In the genomic region with DNA sequence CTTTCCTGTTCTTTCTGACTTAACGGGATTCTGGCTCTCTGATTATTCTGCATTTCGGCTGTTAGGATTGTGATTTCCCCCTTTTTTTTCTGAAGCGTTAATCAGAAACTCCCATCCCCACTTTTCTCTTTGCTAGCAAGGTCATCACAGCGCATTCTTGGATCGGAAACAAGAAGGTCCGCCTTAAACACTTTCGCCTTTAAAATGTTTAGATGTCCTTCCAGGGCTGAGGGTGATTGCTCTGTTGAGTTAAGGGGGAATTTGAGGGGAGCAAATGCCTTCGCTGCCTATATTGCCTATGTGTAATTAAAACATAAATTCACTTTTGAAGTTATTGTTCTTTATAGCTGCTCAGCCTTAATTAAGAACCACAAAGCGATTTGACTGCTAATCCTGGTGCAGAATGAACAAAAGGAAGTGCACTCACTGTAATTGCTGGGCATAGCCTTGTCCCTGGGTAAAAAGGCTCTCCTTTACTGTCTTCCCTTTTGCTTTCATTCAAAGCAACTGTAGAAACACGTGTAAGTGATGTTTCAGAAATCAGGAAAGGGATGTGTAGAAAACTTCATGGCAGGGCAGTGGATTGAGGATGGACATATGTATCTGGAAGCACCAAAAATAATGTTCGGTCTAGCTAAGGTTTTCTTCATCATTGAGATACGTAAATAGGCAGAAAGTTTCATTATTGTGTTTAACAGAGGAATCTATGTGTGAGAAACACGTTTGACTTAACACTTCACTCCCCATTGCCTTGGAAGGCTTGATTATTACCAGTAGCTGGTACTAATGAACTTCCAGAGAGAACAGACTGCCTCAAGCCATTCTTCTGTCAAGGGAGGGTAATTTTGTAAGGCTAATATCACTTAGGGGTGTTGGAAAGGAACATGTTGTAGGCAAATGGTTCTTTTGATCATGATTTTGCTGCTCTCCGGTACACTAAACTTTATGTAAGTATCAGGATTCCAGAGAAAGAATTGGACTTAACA, we compare ENCODE assay signal across 8 cellular contexts. TPM values are rescaled to one million over a fixed set of nuclear protein-coding genes. Genes with fewer than 3 reads are reported as not detected.
DNase-seq lines count a peak whose midpoint lies in the region; ATAC-seq and TF ChIP-seq lines count a peak whose summit lies in the region.

No MANE protein-coding gene starts in this region.

- H3K27ac ChIP-seq in HCT116 (ENCODE audit: low read depth, low read length) (peak overlapping the region; percentile 99), layer of hippocampus (ENCODE audit: low read depth, low read length) (peak overlapping the region; percentile 70), thyroid gland (peak overlapping the region; percentile 100)

- no peak for TF ChIP-seq RAD21 in HCT116 (IDR thresholded peaks at IDR 0.05; ENCODE audit: low read depth)

- TF ChIP-seq POLR2A in HCT116 (IDR thresholded peaks at IDR 0.05; ENCODE audit: borderline replicate concordance, extremely low read depth, insufficient read depth, insufficient read length) = no peak
- no peak for TF ChIP-seq POLR2A in thyroid gland (IDR thresholded peaks at IDR 0.05)

- peak overlapping the region; percentile 92 for H3K4me2 ChIP-seq in HCT116 (ENCODE audit: low read length)

- peaks cover 51% of the 10 kb centered on the region for H3K79me2 ChIP-seq in HCT116 (ENCODE audit: insufficient read depth, low read length)

- H2AFZ ChIP-seq in HCT116 (ENCODE audit: low read depth, low read length, poor library complexity, severe bottlenecking) = no peak overlapping the region

- no peaks in the 10 kb centered on the region for H3K27me3 ChIP-seq in HCT116 (ENCODE audit: insufficient read depth, low read length)
- no peaks in the 10 kb centered on the region for H3K27me3 ChIP-seq in layer of hippocampus (ENCODE audit: control insufficient read depth, insufficient read depth, low read length)
- no peaks in the 10 kb centered on the region for H3K27me3 ChIP-seq in thyroid gland

- 0 out of 4 replicates have a peak, but pooled peaks cover 0 to 6% of the 10 kb centered on the region in 2 experiments for H3K36me3 ChIP-seq in HCT116 (ENCODE audit: control insufficient read depth in 1 of 2, insufficient read depth in 2 of 2, low read length in 2 of 2)
- H3K36me3 ChIP-seq in thyroid gland = no peaks in the 10 kb centered on the region

- no peak for ATAC-seq in HCT116
- no peak for ATAC-seq in HG02870 (IDR thresholded peaks at IDR 0.05; ENCODE audit: unreplicated experiment)
- no peak for ATAC-seq in GM19452 (IDR thresholded peaks at IDR 0.05; ENCODE audit: unreplicated experiment)

- TSS peak; percentile 61 for BruUV-seq in HCT116 (replicated peaks; lab: Mats Ljungman, UMichigan)

- H3K4me3 ChIP-seq in AG04449 (ENCODE audit: low read depth, low read length) (peak overlapping the region; percentile 87), HCT116 (replicated peaks in 1 of 2; ENCODE audit: low read depth in 1 of 2, low read length in 2 of 2) (peak overlapping the region; percentile 62 to 76), thyroid gland (replicated peaks in 1 of 3) (peak overlapping the region; percentile 40 to 83 (median 56))

- H3K27ac Mint-ChIP-seq in activated naive CD8-positive, alpha-beta T cell = no peak overlapping the region

- RAD21 ChIA-PET in HCT116 (lab: Charles Lee; ENCODE audit: low non-redundant PET in 1 of 2, low total read pairs in 2 of 2, uncharacterized antibody in 2 of 2, unreplicated experiment in 2 of 2) = no interaction called here

- peaks cover 31 to 67% of the 10 kb centered on the region in 2 experiments for H3K4me1 ChIP-seq in HCT116 (ENCODE audit: control insufficient read depth in 1 of 2, insufficient read depth in 2 of 2, low read length in 2 of 2)
- peaks cover 39 to 54% of the 10 kb centered on the region in 2 donors for H3K4me1 ChIP-seq in thyroid gland

- peak overlapping the region; percentile 88 for H3K4me3 Mint-ChIP-seq in activated naive CD8-positive, alpha-beta T cell

- DNase-seq in AG04449 (ENCODE audit: low read depth, low spot score) = no peak
- DNase-seq in HCT116 (ENCODE audit: low read depth, low spot score) = no peak
- no peak for DNase-seq in thyroid gland
- DNase-seq in iPS-NIHi7 (ENCODE audit: extremely low spot score) = no peak

- H3K9me3 ChIP-seq in HCT116 (ENCODE audit: control insufficient read depth in 1 of 2, insufficient read depth in 1 of 2, low read depth in 1 of 2, low read length in 2 of 2) (no peaks in the 10 kb centered on the region), thyroid gland (no peaks in the 10 kb centered on the region)

- H3K9me2 ChIP-seq in HCT116 (ENCODE audit: insufficient read depth) = no peaks in the 10 kb centered on the region

- TF ChIP-seq CTCF in AG04449 (IDR thresholded peaks at IDR 0.05; ENCODE audit: insufficient read depth, low read length, missing control alignments) (no peak), HCT116 (IDR thresholded peaks at IDR 0.05 in 2 of 3, conservative IDR thresholded peaks at IDR 0.05 in 1 of 3; ENCODE audit: borderline replicate concordance in 1 of 3, insufficient read depth in 1 of 3, low read depth in 2 of 3, low read length in 2 of 3) (no peak), thyroid gland (IDR thresholded peaks at IDR 0.05) (no peak)

- H3K27me3 Mint-ChIP-seq in activated naive CD8-positive, alpha-beta T cell = peaks cover 64% of the 10 kb centered on the region

- H3K9ac ChIP-seq in HCT116 (ENCODE audit: low read length) = peak overlapping the region; percentile 73

- H3K9me3 Mint-ChIP-seq in activated naive CD8-positive, alpha-beta T cell (ENCODE audit: low read depth) = no peaks in the 10 kb centered on the region

- peaks cover 4% of the 10 kb centered on the region for H3K36me3 Mint-ChIP-seq in activated naive CD8-positive, alpha-beta T cell

- intact Hi-C loops in HCT116 (cut with micrococcal nuclease) = loop anchor here (1.0 to 5.0 kb wide), 2 partner anchors 62 to 163 kb away; a partner anchor contains a TSS
- intact Hi-C loops in thyroid gland (cut with DNase I) = no loop called here

- no peaks in the 10 kb centered on the region for H4K20me1 ChIP-seq in HCT116 (ENCODE audit: insufficient read depth)

- 3 to 4% methylated on average over 14 of the region's 14 CpGs for WGBS in thyroid gland, 2 donors

- peaks cover 22% of the 10 kb centered on the region for H3K4me1 Mint-ChIP-seq in activated naive CD8-positive, alpha-beta T cell (ENCODE audit: low read depth)

- CTCF ChIA-PET in AG04449 (lab: Yijun Ruan, JAX) (interaction anchor here (0.9 to 3.0 kb wide), 3 partner anchors 61 to 261 kb away, joined by 3 to 11 read pairs (median 4); no protein-coding TSS in a partner anchor), HCT116 (lab: Charles Lee) (interaction anchor here (0.9 to 2.5 kb wide), 2 partner anchors 11 to 62 kb away, joined by 3 to 7 read pairs; no protein-coding TSS in a partner anchor)

- POLR2A ChIA-PET in AG04449 (lab: Yijun Ruan, JAX) = interaction anchor here (1.2 to 1.4 kb wide), 3 partner anchors 62 to 257 kb away, joined by 3 to 4 read pairs (median 4); no protein-coding TSS in a partner anchor
- POLR2A ChIA-PET in HCT116 (lab: Charles Lee) = interaction anchor here (1.0 kb wide), 1 partner anchor 62 kb away, joined by 3 read pairs; no protein-coding TSS in a partner anchor

TF ChIP-seq in HCT116, 20 proteins besides CTCF, POLR2A, EP300 and RAD21:
- TF ChIP-seq ELF1 (IDR thresholded peaks at IDR 0.05; ENCODE audit: borderline replicate concordance, low read depth) = no peak
- TF ChIP-seq YY1 (IDR thresholded peaks at IDR 0.05; ENCODE audit: extremely low read depth, insufficient replicate concordance, low read depth, low read length) = no peak
- no peak for TF ChIP-seq ZNF274 (IDR thresholded peaks at IDR 0.05; ENCODE audit: low read depth, low read length)
- TF ChIP-seq CBX3 (IDR thresholded peaks at IDR 0.05; ENCODE audit: low read depth) = no peak
- no peak for TF ChIP-seq POLR2AphosphoS5 (IDR thresholded peaks at IDR 0.05; ENCODE audit: low read depth, low read length)
- TF ChIP-seq, protein P1, sequence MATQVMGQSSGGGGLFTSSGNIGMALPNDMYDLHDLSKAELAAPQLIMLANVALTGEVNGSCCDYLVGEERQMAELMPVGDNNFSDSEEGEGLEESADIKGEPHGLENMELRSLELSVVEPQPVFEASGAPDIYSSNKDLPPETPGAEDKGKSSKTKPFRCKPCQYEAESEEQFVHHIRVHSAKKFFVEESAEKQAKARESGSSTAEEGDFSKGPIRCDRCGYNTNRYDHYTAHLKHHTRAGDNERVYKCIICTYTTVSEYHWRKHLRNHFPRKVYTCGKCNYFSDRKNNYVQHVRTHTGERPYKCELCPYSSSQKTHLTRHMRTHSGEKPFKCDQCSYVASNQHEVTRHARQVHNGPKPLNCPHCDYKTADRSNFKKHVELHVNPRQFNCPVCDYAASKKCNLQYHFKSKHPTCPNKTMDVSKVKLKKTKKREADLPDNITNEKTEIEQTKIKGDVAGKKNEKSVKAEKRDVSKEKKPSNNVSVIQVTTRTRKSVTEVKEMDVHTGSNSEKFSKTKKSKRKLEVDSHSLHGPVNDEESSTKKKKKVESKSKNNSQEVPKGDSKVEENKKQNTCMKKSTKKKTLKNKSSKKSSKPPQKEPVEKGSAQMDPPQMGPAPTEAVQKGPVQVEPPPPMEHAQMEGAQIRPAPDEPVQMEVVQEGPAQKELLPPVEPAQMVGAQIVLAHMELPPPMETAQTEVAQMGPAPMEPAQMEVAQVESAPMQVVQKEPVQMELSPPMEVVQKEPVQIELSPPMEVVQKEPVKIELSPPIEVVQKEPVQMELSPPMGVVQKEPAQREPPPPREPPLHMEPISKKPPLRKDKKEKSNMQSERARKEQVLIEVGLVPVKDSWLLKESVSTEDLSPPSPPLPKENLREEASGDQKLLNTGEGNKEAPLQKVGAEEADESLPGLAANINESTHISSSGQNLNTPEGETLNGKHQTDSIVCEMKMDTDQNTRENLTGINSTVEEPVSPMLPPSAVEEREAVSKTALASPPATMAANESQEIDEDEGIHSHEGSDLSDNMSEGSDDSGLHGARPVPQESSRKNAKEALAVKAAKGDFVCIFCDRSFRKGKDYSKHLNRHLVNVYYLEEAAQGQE (IDR thresholded peaks at IDR 0.05; ENCODE audit: low read depth) = no peak
- TF ChIP-seq SIN3A (IDR thresholded peaks at IDR 0.05; ENCODE audit: low read depth) = no peak
- TF ChIP-seq TCF7L2 (IDR thresholded peaks at IDR 0.05; ENCODE audit: borderline replicate concordance, extremely low read depth, insufficient read depth, insufficient read length) = no peak
- no peak for TF ChIP-seq ZFX (IDR thresholded peaks at IDR 0.05)
- no peak for TF ChIP-seq SP1 (IDR thresholded peaks at IDR 0.05; ENCODE audit: low read depth)
- no peak for TF ChIP-seq JUND (IDR thresholded peaks at IDR 0.05)

RNA-seq across cellular contexts. Expression of a gene that starts 1.4 kb away (rescaled TPM):
- 61.2 TPM for total RNA-seq in HCT116 (2021; ENCODE audit: unreplicated experiment)
- 37.6 and 52.3 TPM in 2 replicates for polyA plus RNA-seq in HCT116 (2012)
- 100 to 1,000 TPM; 150 to 213 (median 174) TPM for total RNA-seq in thyroid gland
